ENCODE assay signal across 10 cellular contexts in genomic region chr20:16922834-16923233, GRCh38.
A peak's percentile ranks its signal among the peaks of the same experiment; 100 is the strongest.
DNase-seq lines count a peak whose midpoint lies in the region; TF ChIP-seq lines count a peak whose summit lies in the region.
"Had no signal": no experiment of that assay in that cellular context is flagged by ENCODE, and none has a peak within 500 bp of the region (broad histone marks: within the 10 kb centered on the region; RNA-seq: fewer than 3 reads in every experiment).

No MANE protein-coding gene starts in this region.

- no peaks in the 10 kb centered on the region for H3K9me3 Mint-ChIP-seq in CD4-positive, alpha-beta memory T cell
- H3K9me3 Mint-ChIP-seq: stimulated activated naive CD8-positive, alpha-beta T cell treated with anti-CD3 and anti-CD28 coated beads, Interleukin-15, amount 100 ng/mL, for 72 hours had no signal

- no peak for TF ChIP-seq CTCF in OCI-LY7 (conservative IDR thresholded peaks at IDR 0.05; ENCODE audit: low read length)

- H3K27me3 Mint-ChIP-seq in CD4-positive, alpha-beta memory T cell, result no peaks in the 10 kb centered on the region
- H3K27me3 Mint-ChIP-seq: stimulated activated naive CD8-positive, alpha-beta T cell treated with anti-CD3 and anti-CD28 coated beads, Interleukin-15, amount 100 ng/mL, for 72 hours had no signal

- H3K4me1 Mint-ChIP-seq in CD4-positive, alpha-beta memory T cell, result no peaks in the 10 kb centered on the region
- H3K4me1 Mint-ChIP-seq: stimulated activated naive CD8-positive, alpha-beta T cell treated with anti-CD3 and anti-CD28 coated beads, Interleukin-15, amount 100 ng/mL, for 72 hours had no signal

- H3K4me1 ChIP-seq in CD4-positive, alpha-beta memory T cell (ENCODE audit: insufficient read depth, low read length), result no peaks in the 10 kb centered on the region
- no peaks in the 10 kb centered on the region for H3K4me1 ChIP-seq in OCI-LY7 (ENCODE audit: insufficient read depth, low read length, poor library complexity, severe bottlenecking)
- H3K4me1 ChIP-seq: spleen had no signal

- no peak overlapping the region for H3K27ac ChIP-seq in CD4-positive, alpha-beta memory T cell (ENCODE audit: low read depth, low read length)
- H3K27ac ChIP-seq in OCI-LY7 (ENCODE audit: low read depth, low read length, poor library complexity, severe bottlenecking), result no peak overlapping the region
- H3K27ac ChIP-seq: spleen had no signal

- no peaks in the 10 kb centered on the region for H3K36me3 ChIP-seq in CD4-positive, alpha-beta memory T cell (ENCODE audit: insufficient read depth, low read length)
- no peaks in the 10 kb centered on the region for H3K36me3 ChIP-seq in OCI-LY7 (ENCODE audit: insufficient read depth, low read length)
- H3K36me3 ChIP-seq: spleen had no signal

- H4K20me1 ChIP-seq in OCI-LY7 (ENCODE audit: insufficient read depth, low read length), result no peaks in the 10 kb centered on the region

- BruUV-seq in OCI-LY7 (replicated peaks; lab: Mats Ljungman, UMichigan), result no TSS peak

- intact Hi-C loops in CD4-positive, alpha-beta memory T cell (cut with micrococcal nuclease), result no loop called here
- intact Hi-C loops in OCI-LY7 (cut with micrococcal nuclease; ENCODE audit: unreplicated experiment), result no loop called here

- H2AFZ ChIP-seq in OCI-LY7 (ENCODE audit: low read length), result no peak overlapping the region

- CTCF ChIA-PET in CD4-positive, alpha-beta memory T cell (lab: Charles Lee; ENCODE audit: partially characterized antibody), result no interaction called here
- CTCF ChIA-PET in OCI-LY7 (lab: Charles Lee; ENCODE audit: unreplicated experiment), result no interaction called here

- DNase-seq in HCEC 1CT, result peak; percentile 49
- DNase-seq in NCI-H69 (lab: John Stamatoyannopoulos, UW), result peak; percentile 50
- peak; percentile 91 for DNase-seq in fibroblast of the conjunctiva (ENCODE audit: low read depth)
- peak; percentile 93 for DNase-seq in stromal cell of bone marrow (ENCODE audit: low read depth)
- no peak for DNase-seq in DMS114 treated with DMSO at 0.1 percent for 48 hours (lab: John Stamatoyannopoulos, UW; ENCODE audit: unreplicated experiment)
- no peak for DNase-seq in CD4-positive, alpha-beta memory T cell
- no peak for DNase-seq in OCI-LY7 (ENCODE audit: low spot score)
- DNase-seq: effector CD4-positive, alpha-beta T cell; spleen; stimulated activated naive CD8-positive, alpha-beta T cell treated with anti-CD3 and anti-CD28 coated beads, Interleukin-15, amount 100 ng/mL, for 72 hours had no signal

- no peaks in the 10 kb centered on the region for H3K9me3 ChIP-seq in CD4-positive, alpha-beta memory T cell (ENCODE audit: control insufficient read depth in 1 of 2, low read length in 2 of 2)
- H3K9me3 ChIP-seq in OCI-LY7 (ENCODE audit: low read length), result no peaks in the 10 kb centered on the region
- H3K9me3 ChIP-seq: spleen had no signal

- no peaks in the 10 kb centered on the region for H3K9me2 ChIP-seq in OCI-LY7 (ENCODE audit: insufficient read depth, low read length)

- H3K27me3 ChIP-seq in CD4-positive, alpha-beta memory T cell (ENCODE audit: insufficient read depth, low read length), result no peaks in the 10 kb centered on the region
- H3K27me3 ChIP-seq: spleen had no signal

- no peak overlapping the region for H3K4me3 Mint-ChIP-seq in CD4-positive, alpha-beta memory T cell
- H3K4me3 Mint-ChIP-seq: stimulated activated naive CD8-positive, alpha-beta T cell treated with anti-CD3 and anti-CD28 coated beads, Interleukin-15, amount 100 ng/mL, for 72 hours had no signal

- H3K4me3 ChIP-seq in CD4-positive, alpha-beta memory T cell (ENCODE audit: low read length in 2 of 2), result no peak overlapping the region
- H3K4me3 ChIP-seq in OCI-LY7 (ENCODE audit: low read depth, low read length, poor library complexity, severe bottlenecking), result no peak overlapping the region
- H3K4me3 ChIP-seq: spleen had no signal

- H3K4me2 ChIP-seq in OCI-LY7 (ENCODE audit: low read length), result no peak overlapping the region

- no peak overlapping the region for H3K27ac Mint-ChIP-seq in CD4-positive, alpha-beta memory T cell
- H3K27ac Mint-ChIP-seq: stimulated activated naive CD8-positive, alpha-beta T cell treated with anti-CD3 and anti-CD28 coated beads, Interleukin-15, amount 100 ng/mL, for 72 hours had no signal

- POLR2A ChIA-PET in CD4-positive, alpha-beta memory T cell (lab: Charles Lee; ENCODE audit: partially characterized antibody), result no interaction called here
- POLR2A ChIA-PET in OCI-LY7 (lab: Charles Lee), result no interaction called here

- H3K36me3 Mint-ChIP-seq in CD4-positive, alpha-beta memory T cell, result no peaks in the 10 kb centered on the region

- H3K79me2 ChIP-seq in OCI-LY7 (ENCODE audit: insufficient read depth, low read depth, low read length), result no peaks in the 10 kb centered on the region

Comparison
In these comparisons a context has a peak if more than half of its experiments do, and no peak if none do; other contexts are left out.
1. DNase-seq: peak in HCEC 1CT (single experiment), NCI-H69 (single experiment), fibroblast of the conjunctiva (single experiment) and stromal cell of bone marrow (single experiment); none in DMS114 treated with DMSO at 0.1 percent for 48 hours (single experiment), CD4-positive, alpha-beta memory T cell (0 of 5) and OCI-LY7 (single experiment).